ENCODE assay signal across 10 cellular contexts in the genomic region with DNA sequence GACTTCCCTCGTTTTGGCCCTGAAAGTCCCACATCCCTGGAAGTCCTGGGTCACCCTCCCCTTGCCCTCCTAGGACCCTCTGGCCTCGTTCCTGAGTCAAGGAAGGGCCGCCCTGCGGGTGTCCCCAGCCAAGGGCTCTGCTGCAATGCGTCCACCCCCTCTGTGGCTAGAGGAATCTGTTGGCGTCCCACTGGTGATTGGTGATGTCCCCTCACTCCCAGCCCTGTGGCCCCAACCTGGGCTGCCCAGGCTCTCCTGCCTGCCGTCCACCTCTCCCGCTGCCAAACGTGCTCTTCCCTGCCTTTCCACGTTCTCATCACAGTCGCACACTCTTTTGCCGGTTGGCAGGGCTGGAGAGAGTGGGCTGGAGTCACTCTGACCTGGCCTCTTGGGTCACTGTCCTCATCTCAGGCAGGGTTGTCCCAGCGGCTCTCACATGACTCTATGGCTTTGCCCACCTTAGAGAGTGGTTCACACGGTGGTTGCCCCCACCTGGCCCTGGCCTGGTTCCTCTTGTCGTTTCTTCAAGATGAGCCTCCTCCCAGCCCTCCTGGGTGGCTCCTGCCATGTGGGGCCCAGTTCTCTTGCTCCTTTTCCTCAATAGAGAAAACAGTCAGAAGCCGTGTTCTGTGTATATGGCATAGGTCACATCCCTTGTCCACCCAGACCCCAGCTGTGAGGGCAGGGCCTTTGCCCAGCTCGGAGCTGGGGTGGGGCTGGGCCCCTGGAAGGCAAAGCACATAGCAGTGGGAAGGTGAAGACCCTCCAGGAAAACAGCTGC.
A peak's percentile ranks its signal among the peaks of the same experiment; 100 is the strongest.
DNase-seq lines count a peak whose midpoint lies in the region; ATAC-seq and TF ChIP-seq lines count a peak whose summit lies in the region.
"Had no signal": no experiment of that assay in that cellular context is flagged by ENCODE, and none has a peak within 500 bp of the region (broad histone marks: within the 10 kb centered on the region; RNA-seq: fewer than 3 reads in every experiment).

No MANE protein-coding gene starts in this region.

- no peak for ATAC-seq in GM21786 (IDR thresholded peaks at IDR 0.05; ENCODE audit: unreplicated experiment)

- H3K27ac Mint-ChIP-seq in activated CD4-positive, alpha-beta memory T cell treated with anti-CD3 and anti-CD28 coated beads, Interleukin-2, amount 10 ng/mL, durations not matched to agents 7 days and 5 days = peak overlapping the region; percentile 45
- H3K27ac Mint-ChIP-seq in activated CD4-positive, alpha-beta memory T cell treated with anti-CD3 and anti-CD28 coated beads for 36 hours = no peak overlapping the region
- H3K27ac Mint-ChIP-seq in neural progenitor cell = no peak overlapping the region

- H3K4me2 ChIP-seq in neural progenitor cell = no peak overlapping the region

- H3K27me3 Mint-ChIP-seq in activated CD4-positive, alpha-beta memory T cell treated with anti-CD3 and anti-CD28 coated beads, Interleukin-2, amount 10 ng/mL, durations not matched to agents 7 days and 5 days = no peaks in the 10 kb centered on the region
- H3K27me3 Mint-ChIP-seq in activated CD4-positive, alpha-beta memory T cell treated with anti-CD3 and anti-CD28 coated beads for 36 hours = no peaks in the 10 kb centered on the region
- H3K27me3 Mint-ChIP-seq in neural progenitor cell (ENCODE audit: insufficient read depth, low read depth) = peaks cover 10% of the 10 kb centered on the region

- H3K79me2 ChIP-seq in neural progenitor cell (ENCODE audit: low read depth) = no peaks in the 10 kb centered on the region

- no peaks in the 10 kb centered on the region for H3K27me3 ChIP-seq in ascending aorta
- no peaks in the 10 kb centered on the region for H3K27me3 ChIP-seq in rectal smooth muscle tissue (ENCODE audit: control insufficient read depth, insufficient read depth, low read length)
- no peaks in the 10 kb centered on the region for H3K27me3 ChIP-seq in neural progenitor cell
- H3K27me3 ChIP-seq: upper lobe of left lung had no signal

- POLR2A ChIA-PET in activated CD4-positive, alpha-beta memory T cell treated with anti-CD3 and anti-CD28 coated beads, Interleukin-2, amount 10 ng/mL, durations not matched to agents 7 days and 5 days (lab: Charles Lee) = interaction anchor here (1.2 kb wide), 3 partner anchors 13 to 101 kb away, joined by 4 to 7 read pairs (median 4); partner anchors contain the start of gene TMEM242
- POLR2A ChIA-PET in activated CD4-positive, alpha-beta memory T cell treated with anti-CD3 and anti-CD28 coated beads for 36 hours (lab: Charles Lee) = no interaction called here
- POLR2A ChIA-PET in HEK293 (lab: Yijun Ruan, JAX) = no interaction called here

- H3F3A ChIP-seq in neural progenitor cell (ENCODE audit: low read depth) = peaks cover 5% of the 10 kb centered on the region

- H3K4me1 ChIP-seq in HEK293 (ENCODE audit: control insufficient read depth, insufficient read depth, low read length) (no peaks in the 10 kb centered on the region), ascending aorta (peaks cover 14 to 63% of the 10 kb centered on the region in 2 donors), rectal smooth muscle tissue (ENCODE audit: control insufficient read depth, insufficient read depth, low read length) (peaks cover 3% of the 10 kb centered on the region), neural progenitor cell (no peaks in the 10 kb centered on the region)

- H3K4me1 Mint-ChIP-seq in activated CD4-positive, alpha-beta memory T cell treated with anti-CD3 and anti-CD28 coated beads, Interleukin-2, amount 10 ng/mL, durations not matched to agents 7 days and 5 days = peaks cover 46% of the 10 kb centered on the region
- peaks cover 38% of the 10 kb centered on the region for H3K4me1 Mint-ChIP-seq in activated CD4-positive, alpha-beta memory T cell treated with anti-CD3 and anti-CD28 coated beads for 36 hours (ENCODE audit: low read depth)
- peaks cover 37% of the 10 kb centered on the region for H3K4me1 Mint-ChIP-seq in neural progenitor cell

- no peaks in the 10 kb centered on the region for H4K20me1 ChIP-seq in neural progenitor cell (ENCODE audit: low read depth)

- DNase-seq in activated CD4-positive, alpha-beta memory T cell treated with anti-CD3 and anti-CD28 coated beads, Interleukin-2, amount 10 ng/mL, durations not matched to agents 7 days and 5 days = peak; percentile 16
- DNase-seq in activated CD4-positive, alpha-beta memory T cell treated with anti-CD3 and anti-CD28 coated beads for 36 hours = no peak
- DNase-seq in ascending aorta (ENCODE audit: low spot score in 2 of 2) (peak in 1 of 2 donors; percentile 62), 8988T (no peak), neural progenitor cell (ENCODE audit: low spot score) (no peak)
- DNase-seq: caudate nucleus had no signal

- H3K4me3 Mint-ChIP-seq in activated CD4-positive, alpha-beta memory T cell treated with anti-CD3 and anti-CD28 coated beads, Interleukin-2, amount 10 ng/mL, durations not matched to agents 7 days and 5 days = no peak overlapping the region
- no peak overlapping the region for H3K4me3 Mint-ChIP-seq in activated CD4-positive, alpha-beta memory T cell treated with anti-CD3 and anti-CD28 coated beads for 36 hours
- no peak overlapping the region for H3K4me3 Mint-ChIP-seq in neural progenitor cell

- TF ChIP-seq CTCF in HEK293 (tag by site-specific recombination; IDR thresholded peaks at IDR 0.05) (no peak), ascending aorta (IDR thresholded peaks at IDR 0.05) (no peak), neural progenitor cell (IDR thresholded peaks at IDR 0.05) (no peak)

- H3K4me3 ChIP-seq in HEK293 (ENCODE audit: low read depth, low read length) (no peak overlapping the region), ascending aorta (no peak overlapping the region), rectal smooth muscle tissue (ENCODE audit: low read length) (no peak overlapping the region), neural progenitor cell (no peak overlapping the region)

- no peak overlapping the region for H2AFZ ChIP-seq in neural progenitor cell (replicated peaks)

- H3K27ac ChIP-seq in HEK293 (ENCODE audit: extremely low read depth, low read depth, low read length) (no peak overlapping the region), ascending aorta (peak overlapping the region; percentile 76 to 87), rectal smooth muscle tissue (ENCODE audit: low read depth, low read length) (no peak overlapping the region), neural progenitor cell (no peak overlapping the region)
- H3K27ac ChIP-seq: upper lobe of left lung had no signal

- peak overlapping the region; percentile 10 for H3K9ac ChIP-seq in rectal smooth muscle tissue (ENCODE audit: low read length)
- H3K9ac ChIP-seq in neural progenitor cell = no peak overlapping the region

- no peaks in the 10 kb centered on the region for H3K9me3 ChIP-seq in HEK293 (ENCODE audit: control insufficient read depth, insufficient read depth, low read depth, low read length)
- no peaks in the 10 kb centered on the region for H3K9me3 ChIP-seq in ascending aorta
- H3K9me3 ChIP-seq in neural progenitor cell (ENCODE audit: low read depth) = no peaks in the 10 kb centered on the region
- H3K9me3 ChIP-seq: upper lobe of left lung had no signal

- H3K36me3 Mint-ChIP-seq in activated CD4-positive, alpha-beta memory T cell treated with anti-CD3 and anti-CD28 coated beads, Interleukin-2, amount 10 ng/mL, durations not matched to agents 7 days and 5 days (ENCODE audit: low read depth) = no peaks in the 10 kb centered on the region
- H3K36me3 Mint-ChIP-seq in activated CD4-positive, alpha-beta memory T cell treated with anti-CD3 and anti-CD28 coated beads for 36 hours = no peaks in the 10 kb centered on the region
- H3K36me3 Mint-ChIP-seq in neural progenitor cell = no peaks in the 10 kb centered on the region

- intact Hi-C loops in activated CD4-positive, alpha-beta memory T cell treated with anti-CD3 and anti-CD28 coated beads for 36 hours (cut with micrococcal nuclease) = loop anchor here (5.0 kb wide), 1 partner anchor 120 kb away; no protein-coding TSS in a partner anchor
- intact Hi-C loops in ascending aorta (cut with DNase I) = loop anchor here (5.0 kb wide), 1 partner anchor 75 kb away; no protein-coding TSS in a partner anchor

- no peaks in the 10 kb centered on the region for H3K9me3 Mint-ChIP-seq in activated CD4-positive, alpha-beta memory T cell treated with anti-CD3 and anti-CD28 coated beads, Interleukin-2, amount 10 ng/mL, durations not matched to agents 7 days and 5 days
- no peaks in the 10 kb centered on the region for H3K9me3 Mint-ChIP-seq in activated CD4-positive, alpha-beta memory T cell treated with anti-CD3 and anti-CD28 coated beads for 36 hours
- H3K9me3 Mint-ChIP-seq in neural progenitor cell = no peaks in the 10 kb centered on the region

- H3K36me3 ChIP-seq in HEK293 (ENCODE audit: control insufficient read depth in 2 of 2, insufficient read depth in 1 of 2, low read length in 2 of 2) (no peaks in the 10 kb centered on the region), ascending aorta (no peaks in the 10 kb centered on the region), rectal smooth muscle tissue (ENCODE audit: control insufficient read depth, insufficient read depth, low read length) (no peaks in the 10 kb centered on the region), neural progenitor cell (no peaks in the 10 kb centered on the region)
- H3K36me3 ChIP-seq: upper lobe of left lung had no signal

- CTCF ChIA-PET in activated CD4-positive, alpha-beta memory T cell treated with anti-CD3 and anti-CD28 coated beads, Interleukin-2, amount 10 ng/mL, durations not matched to agents 7 days and 5 days (lab: Charles Lee) = interaction anchor here (0.6 to 1.3 kb wide), 6 partner anchors 13 to 1597 kb away, joined by 3 to 13 read pairs (median 4); partner anchors contain the start of gene EZR
- CTCF ChIA-PET in activated CD4-positive, alpha-beta memory T cell treated with anti-CD3 and anti-CD28 coated beads for 36 hours (lab: Charles Lee) = interaction anchor here (4.4 kb wide), 1 partner anchor 14 kb away, joined by 24 read pairs; no protein-coding TSS in a partner anchor
- CTCF ChIA-PET in HEK293 (lab: Yijun Ruan, JAX) = interaction anchor here (0.8 to 1.2 kb wide), 2 partner anchors 11 to 44 kb away, joined by 3 read pairs; no protein-coding TSS in a partner anchor

TF ChIP-seq in HEK293, 187 proteins besides CTCF, POLR2A, EP300 and RAD21:
- 0 out of 2 replicates have a peak, but pooled peaks have one; percentile 12 for TF ChIP-seq ZNF341 (tag by site-specific recombination; IDR thresholded peaks at IDR 0.05; ENCODE audit: low read depth)
- no peak for TF ChIP-seq ZNF155 (tag by site-specific recombination; IDR thresholded peaks at IDR 0.05)

Comparison
In these comparisons a context has a peak if more than half of its experiments do, and no peak if none do; other contexts are left out.
1. H3K27ac ChIP-seq: peak in ascending aorta (2 of 2); none in HEK293 (single experiment), rectal smooth muscle tissue (single experiment) and neural progenitor cell (single experiment).